ENCODE assay signal across 11 cellular contexts in the genomic region with DNA sequence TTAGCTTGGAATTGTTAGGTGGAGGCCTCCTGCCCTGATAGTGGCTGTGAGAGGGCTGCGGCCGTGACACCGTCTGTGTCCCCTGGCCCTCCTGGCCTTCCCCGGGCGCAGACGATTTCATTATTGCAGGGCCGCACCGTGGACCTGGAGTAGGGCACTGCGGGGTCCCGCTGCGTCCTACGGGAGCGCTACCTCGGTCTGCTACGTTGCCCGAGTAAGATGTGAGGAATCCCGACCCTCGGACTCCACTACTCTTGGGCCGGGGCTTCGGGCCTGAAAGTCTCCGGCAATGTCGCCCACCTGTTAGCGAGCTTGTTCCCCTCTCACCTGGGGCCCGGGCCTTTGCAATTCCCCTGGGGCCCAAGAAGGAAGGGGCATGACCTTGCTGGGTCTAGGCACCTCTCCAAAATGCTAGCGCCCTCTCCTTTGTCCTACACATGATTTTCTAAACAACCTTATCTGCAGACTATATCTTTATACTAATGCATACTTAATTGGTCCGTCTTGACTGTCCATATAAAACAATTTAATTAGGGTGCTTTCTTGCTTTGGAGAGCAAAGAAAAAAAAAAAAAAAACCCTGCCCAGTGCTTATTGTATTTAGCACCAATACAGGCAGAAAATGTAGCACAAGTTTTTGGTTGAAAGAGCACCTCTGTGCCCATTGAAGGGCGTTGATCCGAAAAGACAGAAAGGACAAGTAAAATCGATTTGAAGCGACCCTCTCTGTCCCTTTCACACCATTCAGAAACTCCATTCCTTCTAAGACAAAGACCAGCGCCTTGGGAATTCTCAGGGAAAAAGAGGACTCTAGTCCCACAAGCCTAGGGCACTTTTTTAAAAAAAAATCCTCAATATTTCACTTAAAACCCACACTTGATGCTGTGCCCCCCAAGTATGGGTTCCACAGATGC. TPM values are rescaled to one million over a fixed set of nuclear protein-coding genes. Genes with fewer than 3 reads are reported as not detected.
DNase-seq lines count a peak whose midpoint lies in the region; ATAC-seq and TF ChIP-seq lines count a peak whose summit lies in the region.
"Had no signal": no experiment of that assay in that cellular context is flagged by ENCODE, and none has a peak within 500 bp of the region (broad histone marks: within the 10 kb centered on the region; RNA-seq: fewer than 3 reads in every experiment).

No MANE protein-coding gene starts in this region.

- H3K9me3 Mint-ChIP-seq in GM23338 (no peaks in the 10 kb centered on the region; the same call in 2 of the 3 replicates), T-cell (no peaks in the 10 kb centered on the region)

- H3K4me1 Mint-ChIP-seq in GM23338 (peaks cover 52% of the 10 kb centered on the region), T-cell (peaks cover 2 to 6% (median 5%) of the 10 kb centered on the region in 3 donors)

- H3K27me3 ChIP-seq in GM23338 (ENCODE audit: insufficient read depth), result peaks cover 100% of the 10 kb centered on the region
- no peaks in the 10 kb centered on the region for H3K27me3 ChIP-seq in kidney epithelial cell (ENCODE audit: control insufficient read depth, insufficient read depth, low read length)

- H3K4me3 Mint-ChIP-seq in GM23338 (peak overlapping the region; percentile 62), T-cell (no peak overlapping the region)

- no peaks in the 10 kb centered on the region for H3K79me2 ChIP-seq in GM23338 (replicated peaks; ENCODE audit: insufficient read depth)

- H2AFZ ChIP-seq in GM23338, result peak overlapping the region; percentile 84; the same call in 1 of the 2 replicates

- no peak overlapping the region for H3K27ac ChIP-seq in GM23338 (ENCODE audit: low read depth)

- TF ChIP-seq CTCF in GM23338 (conservative IDR thresholded peaks at IDR 0.05; ENCODE audit: low read depth in 2 of 2) (no peak), choroid plexus epithelial cell (conservative IDR thresholded peaks at IDR 0.05; ENCODE audit: low read depth, low read length) (no peak), kidney epithelial cell (IDR thresholded peaks at IDR 0.05; ENCODE audit: insufficient read depth, low read length, poor library complexity, severe bottlenecking) (no peak)

- H3K4me3 ChIP-seq in GM23338 (peak overlapping the region; percentile 59), choroid plexus epithelial cell (ENCODE audit: low read depth, low read length) (peak overlapping the region; percentile 75), kidney epithelial cell (ENCODE audit: low read depth, low read length) (peak overlapping the region; percentile 6)

- DNase-seq in GM23338 (ENCODE audit: low spot score) (peak; percentile 41), choroid plexus epithelial cell (ENCODE audit: low read depth) (no peak), kidney epithelial cell (ENCODE audit: low read depth) (no peak), retina (peak; percentile 45), inferior parietal cortex (ENCODE audit: extremely low spot score) (no peak), DMS53 (lab: John Stamatoyannopoulos, UW) (no peak), T-cell (no peak), NCI-H345 (lab: John Stamatoyannopoulos, UW) (no peak)
- DNase-seq: CD4-positive, alpha-beta memory T cell; NCI-H1694 treated with DMSO at 0.1 percent for 48 hours; nucleus accumbens had no signal

- no peaks in the 10 kb centered on the region for H3K9me2 ChIP-seq in GM23338 (ENCODE audit: insufficient read depth)

- POLR2A ChIA-PET in T-cell (lab: Charles Lee), result no interaction called here

- H3K4me1 ChIP-seq in GM23338 (ENCODE audit: insufficient read depth), result peaks cover 73% of the 10 kb centered on the region

- H3K36me3 Mint-ChIP-seq in GM23338 (ENCODE audit: low read depth) (no peaks in the 10 kb centered on the region), T-cell (no peaks in the 10 kb centered on the region)

- peak overlapping the region; percentile 89 for H3K4me2 ChIP-seq in GM23338

- H3K27ac Mint-ChIP-seq in GM23338, result no peak overlapping the region
- no peak overlapping the region for H3K27ac Mint-ChIP-seq in T-cell
- H3K27ac Mint-ChIP-seq: CD4-positive, alpha-beta memory T cell had no signal

- H4K20me1 ChIP-seq in GM23338 (replicated peaks; ENCODE audit: insufficient read depth), result peaks cover 13% of the 10 kb centered on the region; the same call in 1 of the 2 replicates

- H3K27me3 Mint-ChIP-seq in GM23338 (ENCODE audit: insufficient read depth, low read depth, poor library complexity) (peaks cover 95% of the 10 kb centered on the region), T-cell (peaks cover 77 to 78% of the 10 kb centered on the region in 2 donors)

- H3F3A ChIP-seq in GM23338 (replicated peaks; ENCODE audit: low read depth), result peaks cover 39% of the 10 kb centered on the region

- CTCF ChIA-PET in T-cell (lab: Charles Lee), result no interaction called here

- peak; percentile 13 for ATAC-seq in GM23338
- ATAC-seq in T-cell (replicated peaks in 1 of 4), result no peak

- H3K36me3 ChIP-seq in GM23338 (ENCODE audit: insufficient read depth) (no peaks in the 10 kb centered on the region), kidney epithelial cell (ENCODE audit: control insufficient read depth, insufficient read depth, low read length) (no peaks in the 10 kb centered on the region)

TF ChIP-seq in GM23338, 12 proteins besides CTCF, POLR2A, EP300 and RAD21:
- TF ChIP-seq EZH2 (IDR thresholded peaks at IDR 0.05; ENCODE audit: low read depth, unreplicated experiment), result peak; percentile 72
- peak; percentile 94 for TF ChIP-seq EZH2phosphoT487 (IDR thresholded peaks at IDR 0.05; ENCODE audit: unreplicated experiment)
- no peak for TF ChIP-seq ZNF462 (CRISPR knock-in tag; IDR thresholded peaks at IDR 0.05)

RNA-seq across cellular contexts. Expression of gene NR2F2, which starts 7.0 kb away (rescaled TPM):
- total RNA-seq in GM23338 (2014; rRNA removed; shearing (Covaris generic)), result not detected in 2 replicates
- 0.16 and 0.23 TPM in 2 replicates for polyA plus RNA-seq in GM23338 (2016; fragmentation: Nextera tagmentation; extraction: Ambion mirVana)
- total RNA-seq in kidney epithelial cell, result 19.1 and 22.9 TPM in 2 replicates
- total RNA-seq in T-cell, result under 1 TPM in 3 of 5 donors, not detected in 2; 0.32 to 0.53 (median 0.38) TPM
- total RNA-seq: CD4-positive, alpha-beta memory T cell had no signal
- polyA plus RNA-seq: CD4-positive, alpha-beta memory T cell had no signal

Comparison
In these comparisons a context has a peak if more than half of its experiments do, and no peak if none do; other contexts are left out.
1. DNase-seq: peak in GM23338 (single experiment) and retina (single experiment); none in choroid plexus epithelial cell (single experiment), kidney epithelial cell (single experiment), inferior parietal cortex (single experiment), DMS53 (single experiment), T-cell (0 of 34) and NCI-H345 (single experiment).
2. H3K4me3 ChIP-seq: peak in every context shown above with its lines; median percentile 75 in choroid plexus epithelial cell; 59 in GM23338; 6 in kidney epithelial cell.
3. RNA of gene NR2F2, which starts 7.0 kb away (total RNA-seq): 19.1 to 22.9 TPM in kidney epithelial cell; 0.32 to 0.53 TPM in T-cell and not detected in GM23338; every median in the first group is over 10 times any median in the second.